ENCODE assay signal across 8 cellular contexts in the genomic region with DNA sequence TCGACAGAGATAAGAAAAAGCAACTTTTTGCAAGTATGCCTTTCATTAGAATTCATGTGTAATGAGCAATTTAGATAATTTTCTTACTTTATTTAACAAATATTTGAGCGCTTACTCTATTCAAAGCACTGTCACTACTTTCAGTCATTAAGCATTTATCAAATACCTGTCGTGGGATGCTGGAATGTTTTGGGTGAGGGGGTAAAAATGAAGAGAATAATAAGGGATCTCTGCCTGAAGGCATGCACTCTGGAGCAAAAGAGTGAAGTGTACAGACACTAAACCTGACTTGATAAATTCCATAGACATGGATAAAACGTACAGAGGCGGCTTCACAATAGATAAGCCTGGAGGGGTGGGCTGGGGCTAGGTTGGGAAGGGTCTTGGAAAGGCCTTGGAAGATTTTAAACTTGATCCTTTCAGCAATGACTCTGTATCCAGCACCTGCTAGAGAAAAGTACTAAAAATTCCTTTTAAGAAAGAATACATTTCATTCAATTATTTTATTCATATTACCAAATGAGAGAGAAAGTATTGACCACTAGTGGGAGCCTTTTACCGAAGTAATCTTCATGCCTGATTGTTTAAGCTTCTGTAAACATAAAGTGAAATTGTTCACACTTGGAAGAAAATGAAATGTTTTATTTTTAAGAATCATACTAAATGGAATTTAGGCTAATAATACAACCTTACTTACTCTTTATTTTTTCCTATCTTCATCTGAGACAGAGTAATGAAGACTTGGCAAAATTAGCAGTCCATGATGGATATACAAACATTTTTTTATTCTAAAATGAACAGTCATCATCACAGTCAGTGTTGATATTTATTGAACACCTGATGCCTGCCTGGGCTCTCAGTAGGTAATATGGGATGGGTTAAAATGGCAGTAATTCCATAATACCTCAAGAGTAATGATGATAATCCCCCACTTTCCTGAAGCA.
DNase-seq lines count a peak whose midpoint lies in the region; ATAC-seq, FAIRE-seq and TF ChIP-seq lines count a peak whose summit lies in the region.

No MANE protein-coding gene starts in this region.

- POLR2A ChIA-PET in HepG2 (lab: Yijun Ruan, JAX), result no interaction called here

- BruUV-seq in HepG2 (replicated peaks; lab: Mats Ljungman, UMichigan), result no TSS peak

- TF ChIP-seq EP300 in HepG2 (IDR thresholded peaks at IDR 0.05; ENCODE audit: low read depth in 2 of 2, low read length in 2 of 2), result no peak
- TF ChIP-seq EP300 in HepG2 (CRISPR knock-in tag; IDR thresholded peaks at IDR 0.05; ENCODE audit: borderline replicate concordance), result no peak

- no peak overlapping the region for H2AFZ ChIP-seq in HepG2 (ENCODE audit: low read length)

- peak; percentile 31 for DNase-seq in NOMO-1 treated with DMSO at 0.1 percent for 48 hours (lab: John Stamatoyannopoulos, UW; ENCODE audit: unreplicated experiment)
- DNase-seq in NOMO-1 treated with dmso at 0.1 percent for 144 hours (lab: John Stamatoyannopoulos, UW; ENCODE audit: unreplicated experiment), result no peak
- DNase-seq in NCI-H146 treated with DMSO at 0.1 percent for 48 hours (lab: John Stamatoyannopoulos, UW; ENCODE audit: unreplicated experiment), result peak; percentile 59
- DNase-seq in astrocyte of the hippocampus (ENCODE audit: low read depth, low spot score), result peak; percentile 46
- peak; percentile 4 for DNase-seq in HepG2 (ENCODE audit: low spot score)
- no peak for DNase-seq in effector memory CD4-positive, alpha-beta T cell
- no peak for DNase-seq in cortex of kidney (lab: John Stamatoyannopoulos, UW)

- no peaks in the 10 kb centered on the region for H3K27me3 ChIP-seq in HepG2 (ENCODE audit: control insufficient read depth in 1 of 2, insufficient read depth in 2 of 2, low read length in 2 of 2)
- no peaks in the 10 kb centered on the region for H3K27me3 ChIP-seq in effector memory CD4-positive, alpha-beta T cell (replicated peaks; ENCODE audit: control insufficient read depth, insufficient read depth, low read length, poor library complexity, severe bottlenecking)

- in situ Hi-C loops in HepG2 (cut with HindIII; ENCODE audit: extremely low pct_ligation_motif_present, low pct_unique_long_range_greater_than_20kb), result loop anchor here (10.0 kb wide), 2 partner anchors 676 to 936 kb away; partner anchors contain the start of gene STAG1

- ATAC-seq in HepG2 (no peak), HG03442 (IDR thresholded peaks at IDR 0.05; ENCODE audit: unreplicated experiment) (no peak)

- TF ChIP-seq CTCF in HepG2 (CRISPR knock-in tag; IDR thresholded peaks at IDR 0.05), result peak; percentile 43; the same call in 1 of the 2 replicates

- CTCF ChIA-PET in HepG2 (lab: Yijun Ruan, JAX; ENCODE audit: low intra/inter-chr PET ratio, low total read pairs), result no interaction called here

- no peak for TF ChIP-seq POLR2A in HepG2 (IDR thresholded peaks at IDR 0.05; ENCODE audit: insufficient read depth in 1 of 2, low read depth in 2 of 2, low read length in 2 of 2)

- peaks cover 2% of the 10 kb centered on the region; the same call in 1 of the 2 replicates for H3K9me3 ChIP-seq in HepG2 (ENCODE audit: low read length)
- no peaks in the 10 kb centered on the region for H3K9me3 ChIP-seq in effector memory CD4-positive, alpha-beta T cell (ENCODE audit: control insufficient read depth, low read length)

- H3K4me1 ChIP-seq in HepG2 (ENCODE audit: insufficient read depth, low read length), result no peaks in the 10 kb centered on the region
- H3K4me1 ChIP-seq in effector memory CD4-positive, alpha-beta T cell (ENCODE audit: control insufficient read depth, insufficient read depth, low read length, poor library complexity, severe bottlenecking), result no peaks in the 10 kb centered on the region

- no peak overlapping the region for H3K4me2 ChIP-seq in HepG2 (ENCODE audit: low read depth, low read length)

- no peak overlapping the region for H3K4me3 ChIP-seq in HepG2 (replicated peaks in 1 of 3; ENCODE audit: insufficient read depth in 1 of 3, low read depth in 2 of 3, low read length in 3 of 3)
- H3K4me3 ChIP-seq in effector memory CD4-positive, alpha-beta T cell (ENCODE audit: insufficient read depth, low read depth, low read length, poor library complexity, severe bottlenecking), result no peak overlapping the region

- no peaks in the 10 kb centered on the region for H3K36me3 ChIP-seq in HepG2 (replicated peaks in 1 of 2; ENCODE audit: control insufficient read depth in 1 of 2, insufficient read depth in 2 of 2, low read length in 2 of 2)
- H3K36me3 ChIP-seq in effector memory CD4-positive, alpha-beta T cell (ENCODE audit: control insufficient read depth, insufficient read depth, low read length), result no peaks in the 10 kb centered on the region

- 0 out of 2 replicates have a peak, but pooled peaks have one; percentile 17 for TF ChIP-seq RAD21 in HepG2 (CRISPR knock-in tag; IDR thresholded peaks at IDR 0.05)

- peak; percentile 8 for FAIRE-seq in HepG2 (lab: Jason Lieb, UNC)

- no peaks in the 10 kb centered on the region for H3K79me2 ChIP-seq in HepG2 (ENCODE audit: insufficient read depth, low read length)

- no peaks in the 10 kb centered on the region for H4K20me1 ChIP-seq in HepG2 (ENCODE audit: insufficient read depth, low read length)

- WGBS in HepG2 (ENCODE audit: low lambda C conversion rate), result 64% methylated on average over 6 of the region's 6 CpGs

- no peak overlapping the region for H3K27ac ChIP-seq in HepG2 (ENCODE audit: extremely low read length, insufficient read depth, low read length)
- H3K27ac ChIP-seq in effector memory CD4-positive, alpha-beta T cell (ENCODE audit: insufficient read depth, low read length, poor library complexity, severe bottlenecking), result no peak overlapping the region

- intact Hi-C loops in HepG2 (cut with micrococcal nuclease; ENCODE audit: unreplicated experiment), result loop anchor here (5.0 to 10.0 kb wide), 5 partner anchors 114 to 1614 kb away; partner anchors contain the start of genes NCK1 and PCCB

- no peak overlapping the region for H3K9ac ChIP-seq in HepG2 (ENCODE audit: insufficient read depth, low read depth, low read length)

TF ChIP-seq in HepG2, 621 proteins besides CTCF, POLR2A, EP300 and RAD21:
- TF ChIP-seq SIX4 (CRISPR knock-in tag; IDR thresholded peaks at IDR 0.05) (no peak), STAG1 (CRISPR knock-in tag; IDR thresholded peaks at IDR 0.05) (peak; percentile 76), SMC3 (IDR thresholded peaks at IDR 0.05; ENCODE audit: low read length) (0 out of 2 replicates have a peak, but pooled peaks have one; percentile 18), ARID3A (IDR thresholded peaks at IDR 0.05; ENCODE audit: low read depth, low read length) (peak; percentile 57)
TF ChIP-seq in HepG2: peak in this region for 3.

Comparison
In these comparisons a context has a peak if more than half of its experiments do, and no peak if none do; other contexts are left out.
1. DNase-seq: peak in NOMO-1 treated with DMSO at 0.1 percent for 48 hours (single experiment), NCI-H146 treated with DMSO at 0.1 percent for 48 hours (single experiment), astrocyte of the hippocampus (single experiment) and HepG2 (single experiment); none in NOMO-1 treated with dmso at 0.1 percent for 144 hours (single experiment), effector memory CD4-positive, alpha-beta T cell (0 of 3) and cortex of kidney (single experiment).